29 cellular contexts compared by ENCODE assay signal in genomic region chr2:205937193-205937592, GRCh38.
"Had no signal": no experiment of that assay in that cellular context is flagged by ENCODE, and none has a peak within 500 bp of the region (broad histone marks: within the 10 kb centered on the region; RNA-seq: fewer than 3 reads in every experiment).

No MANE protein-coding gene starts in this region.

- H2AFZ ChIP-seq: neural progenitor cell, parathyroid adenoma had no signal

- DNase-seq: naive B cell; naive thymus-derived CD8-positive, alpha-beta T cell; nephron progenitor cell; occipital lobe; ovary; posterior cingulate gyrus; psoas muscle; right cardiac atrium; small intestine; stimulated activated CD4-positive, alpha-beta T cell treated with anti-CD3 and anti-CD28 coated beads, Interleukin-15, amount 100 ng/mL, for 24 hours; stimulated activated CD4-positive, alpha-beta T cell treated with anti-CD3 and anti-CD28 coated beads, Interleukin-2, amount 100 ng/mL, for 24 hours; stimulated activated CD4-positive, alpha-beta T cell treated with anti-CD3 and anti-CD28 coated beads, Interleukin-2, amount 100 ng/mL, for 48 hours; stimulated activated CD4-positive, alpha-beta T cell treated with anti-CD3 and anti-CD28 coated beads, Interleukin-4, amount 100 ng/mL, for 24 hours; stimulated activated naive CD4-positive, alpha-beta T cell; stimulated activated naive CD8-positive, alpha-beta T cell treated with anti-CD3 and anti-CD28 coated beads, Interleukin-15, amount 100 ng/mL, for 72 hours; stimulated activated naive CD8-positive, alpha-beta T cell treated with anti-CD3 and anti-CD28 coated beads, Interleukin-15, Interleukin-2, amounts not matched to agents 100 U/mL and 50 U/mL, for 24 hours; substantia nigra; tibial artery; transverse colon; upper lobe of right lung; uterus had no signal

- H3K36me3 Mint-ChIP-seq: naive B cell; naive thymus-derived CD8-positive, alpha-beta T cell; natural killer cell treated with Interleukin-12 subunit alpha and Interleukin-12 subunit beta and Interleukin-15 and Interleukin-18, amount 100 ng/mL, for 72 hours; neural progenitor cell; stimulated activated effector memory CD8-positive, alpha-beta T cell treated with anti-CD3 and anti-CD28 coated beads, Interleukin-12 subunit alpha, Interleukin-12 subunit beta, amount 100 ng/mL, for 72 hours; type B pancreatic cell had no signal

- H3K27ac Mint-ChIP-seq: naive B cell; naive thymus-derived CD8-positive, alpha-beta T cell; natural killer cell treated with Interleukin-12 subunit alpha and Interleukin-12 subunit beta and Interleukin-15 and Interleukin-18, amount 100 ng/mL, for 72 hours; nephron progenitor cell; progenitor cell of endocrine pancreas; stimulated activated effector memory CD8-positive, alpha-beta T cell treated with anti-CD3 and anti-CD28 coated beads, Interleukin-12 subunit alpha, Interleukin-12 subunit beta, amount 100 ng/mL, for 72 hours; stimulated activated naive CD8-positive, alpha-beta T cell treated with anti-CD3 and anti-CD28 coated beads, Interleukin-15, amount 100 ng/mL, for 72 hours; type B pancreatic cell had no signal

- H3K27me3 Mint-ChIP-seq: progenitor cell of endocrine pancreas, type B pancreatic cell had no signal

- H3K4me3 Mint-ChIP-seq: naive thymus-derived CD8-positive, alpha-beta T cell; natural killer cell treated with Interleukin-12 subunit alpha and Interleukin-12 subunit beta and Interleukin-15 and Interleukin-18, amount 100 ng/mL, for 72 hours; nephron progenitor cell; neural progenitor cell; stimulated activated effector memory CD8-positive, alpha-beta T cell treated with anti-CD3 and anti-CD28 coated beads, Interleukin-12 subunit alpha, Interleukin-12 subunit beta, amount 100 ng/mL, for 72 hours; stimulated activated naive CD8-positive, alpha-beta T cell treated with anti-CD3 and anti-CD28 coated beads, Interleukin-15, amount 100 ng/mL, for 72 hours; type B pancreatic cell had no signal

- H3K9me3 Mint-ChIP-seq: natural killer cell treated with Interleukin-12 subunit alpha and Interleukin-12 subunit beta and Interleukin-15 and Interleukin-18, amount 100 ng/mL, for 72 hours; stimulated activated effector memory CD8-positive, alpha-beta T cell treated with anti-CD3 and anti-CD28 coated beads, Interleukin-12 subunit alpha, Interleukin-12 subunit beta, amount 100 ng/mL, for 72 hours; type B pancreatic cell had no signal

- ATAC-seq: naive thymus-derived CD8-positive, alpha-beta T cell; natural killer cell treated with Interleukin-12 subunit alpha and Interleukin-12 subunit beta and Interleukin-15 and Interleukin-18, amount 100 ng/mL, for 72 hours; psoas muscle; right cardiac atrium; stimulated activated effector memory CD8-positive, alpha-beta T cell treated with anti-CD3 and anti-CD28 coated beads, Interleukin-12 subunit alpha, Interleukin-12 subunit beta, amount 100 ng/mL, for 72 hours; stimulated activated naive CD8-positive, alpha-beta T cell treated with anti-CD3 and anti-CD28 coated beads, Interleukin-15, amount 100 ng/mL, for 72 hours; stimulated activated naive CD8-positive, alpha-beta T cell treated with anti-CD3 and anti-CD28 coated beads, Interleukin-15, Interleukin-2, amounts not matched to agents 100 U/mL and 50 U/mL, for 24 hours; upper lobe of right lung had no signal

- H3K9me3 ChIP-seq: ovary, psoas muscle, suprapubic skin, testis, tibial artery, transverse colon, upper lobe of right lung, uterus had no signal

- H3K4me1 Mint-ChIP-seq: naive B cell; naive thymus-derived CD8-positive, alpha-beta T cell; stimulated activated effector memory CD8-positive, alpha-beta T cell treated with anti-CD3 and anti-CD28 coated beads, Interleukin-12 subunit alpha, Interleukin-12 subunit beta, amount 100 ng/mL, for 72 hours; stimulated activated naive CD8-positive, alpha-beta T cell treated with anti-CD3 and anti-CD28 coated beads, Interleukin-15, amount 100 ng/mL, for 72 hours had no signal

- H3K4me3 ChIP-seq: neural progenitor cell, ovary, psoas muscle, suprapubic skin, testis, tibial artery, transverse colon, upper lobe of right lung, uterus had no signal

- H3K9ac ChIP-seq: neural progenitor cell, parathyroid adenoma had no signal

- H3K27ac ChIP-seq: neural progenitor cell, ovary, parathyroid adenoma, psoas muscle, suprapubic skin, testis, tibial artery, transverse colon, upper lobe of right lung, uterus had no signal

- H3K27me3 ChIP-seq: neural progenitor cell, ovary, suprapubic skin, testis, transverse colon, upper lobe of right lung, uterus had no signal

- H3K36me3 ChIP-seq: neural progenitor cell, ovary, suprapubic skin, tibial artery, transverse colon, upper lobe of right lung, uterus had no signal

- H3K79me2 ChIP-seq: parathyroid adenoma had no signal

- H3K4me1 ChIP-seq: parathyroid adenoma, psoas muscle, suprapubic skin, testis, tibial artery, upper lobe of right lung, uterus had no signal

- FAIRE-seq: small intestine had no signal
